ENCODE assay signal across 8 cellular contexts in genomic region chr4:183444149-183444952, GRCh38. TPM values are rescaled to one million over a fixed set of nuclear protein-coding genes. Genes with fewer than 3 reads are reported as not detected.
DNase-seq lines count a peak whose midpoint lies in the region; ATAC-seq, FAIRE-seq and TF ChIP-seq lines count a peak whose summit lies in the region.

CDKN2AIP (plus strand) TSS chr4:183444636; CDS start chr4:183444798, 162 bp downstream.

- peak; percentile 76 for FAIRE-seq in GM19239 (lab: Jason Lieb, UNC)

- POLR2A ChIA-PET in BJ (lab: Charles Lee) = interaction anchor here (0.5 to 1.0 kb wide), 2 partner anchors 216 to 538 kb away, joined by 3 to 9 read pairs; no protein-coding TSS in a partner anchor

- CTCF ChIA-PET in BJ (lab: Yijun Ruan, JAX) = interaction anchor here (0.6 to 1.6 kb wide), 6 partner anchors 32 to 279 kb away, joined by 3 to 4 read pairs (median 3); no protein-coding TSS in a partner anchor

- no peak; the same call in 1 of the 2 replicates for TF ChIP-seq CTCF in BJ (IDR thresholded peaks at IDR 0.05; ENCODE audit: insufficient read depth, low read depth, low read length)
- peak; percentile 1 for TF ChIP-seq CTCF in kidney epithelial cell (IDR thresholded peaks at IDR 0.05; ENCODE audit: insufficient read depth, low read length, poor library complexity, severe bottlenecking)

- peaks cover 12% of the 10 kb centered on the region for H3K36me3 ChIP-seq in BJ (ENCODE audit: control insufficient read depth, insufficient read depth, low read length)
- peaks cover 4% of the 10 kb centered on the region for H3K36me3 ChIP-seq in kidney epithelial cell (ENCODE audit: control insufficient read depth, insufficient read depth, low read length)

- no peaks in the 10 kb centered on the region for H3K27me3 ChIP-seq in BJ (ENCODE audit: control insufficient read depth, insufficient read depth, low read length)
- no peaks in the 10 kb centered on the region for H3K27me3 ChIP-seq in kidney epithelial cell (ENCODE audit: control insufficient read depth, insufficient read depth, low read length)

- ATAC-seq in HG03442 (IDR thresholded peaks at IDR 0.05; ENCODE audit: unreplicated experiment) = peak; percentile 83

- DNase-seq in BJ (ENCODE audit: low read depth) (peak; percentile 69), GM19239 (ENCODE audit: insufficient read length, low spot score) (peak; percentile 81), NCI-H510A treated with DMSO at 0.1 percent for 48 hours (lab: John Stamatoyannopoulos, UW) (peak; percentile 53), cerebellum (ENCODE audit: low spot score) (peak; percentile 90), kidney epithelial cell (ENCODE audit: low read depth) (peak; percentile 71)
- DNase-seq in activated CD4-positive, alpha-beta T cell treated with anti-CD3 and anti-CD28 coated beads for 24 hours (ENCODE audit: low read depth in 2 of 2) = peak; percentile 87 to 89
- peak; percentile 86 to 88 for DNase-seq in stimulated activated CD4-positive, alpha-beta T cell treated with anti-CD3 and anti-CD28 coated beads, Interleukin-15, amount 100 ng/mL, for 48 hours (ENCODE audit: low read depth in 2 of 2)

- peak within 1 kb of the TSS; percentile 83 for H3K4me3 ChIP-seq in BJ (ENCODE audit: low read depth, low read length)
- H3K4me3 ChIP-seq in kidney epithelial cell (ENCODE audit: low read depth, low read length) = peak within 1 kb of the TSS; percentile 97

RNA-seq across cellular contexts. Expression of gene CDKN2AIP, which starts in this region (rescaled TPM):
- 9.4 and 12.0 TPM in 2 replicates for polyA plus RNA-seq in BJ (2011; rRNA removed)
- polyA minus RNA-seq in BJ (2011; rRNA and poly(A)+ RNA removed) = 6.7 and 9.0 TPM in 2 replicates
- total RNA-seq in cerebellum = 18.4 TPM
- 25.7 and 28.5 TPM in 2 replicates for total RNA-seq in kidney epithelial cell

Comparison
In these comparisons a context has a peak if more than half of its experiments do, and no peak if none do; other contexts are left out.
1. Peak in every context shown above with its lines: DNase-seq, ATAC-seq and H3K4me3 ChIP-seq.